ENCODE assay signal across 16 cellular contexts in the genomic region with DNA sequence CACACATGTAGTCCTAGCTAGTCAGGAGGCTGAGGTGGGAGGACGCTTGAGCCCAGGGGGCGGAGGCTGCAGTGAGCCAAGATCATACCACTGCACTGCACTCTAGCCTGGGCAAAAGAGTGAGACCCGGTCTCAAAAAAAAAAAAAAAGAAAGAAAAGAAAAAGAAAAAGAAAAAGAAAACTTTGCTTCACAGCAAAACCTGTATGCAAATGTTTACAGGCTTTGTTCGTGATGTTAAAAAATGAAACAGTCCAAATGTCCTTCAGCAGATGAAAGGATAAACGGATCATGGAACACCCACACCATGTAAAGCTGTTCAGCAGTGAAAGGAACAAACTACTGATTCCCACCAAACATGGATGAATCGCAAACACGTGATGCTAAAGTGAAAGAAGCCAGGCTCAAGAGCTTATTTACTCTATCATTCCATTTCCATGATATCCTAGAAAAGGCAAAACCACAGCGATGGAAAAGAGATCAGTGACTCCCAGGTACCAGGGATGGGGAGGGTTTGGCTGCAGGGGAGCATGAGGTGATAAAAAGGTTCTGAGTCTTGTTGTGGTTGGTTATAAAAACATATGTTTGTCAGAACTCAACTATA. TPM values are rescaled to one million over a fixed set of nuclear protein-coding genes. Genes with fewer than 3 reads are reported as not detected.
A peak's percentile ranks its signal among the peaks of the same experiment; 100 is the strongest.
DNase-seq lines count a peak whose midpoint lies in the region; ATAC-seq, FAIRE-seq and TF ChIP-seq lines count a peak whose summit lies in the region.
"Had no signal": no experiment of that assay in that cellular context is flagged by ENCODE, and none has a peak within 500 bp of the region (broad histone marks: within the 10 kb centered on the region; RNA-seq: fewer than 3 reads in every experiment).

No MANE protein-coding gene starts in this region.

- no peak for TF ChIP-seq POLR2A in H54 (IDR thresholded peaks at IDR 0.05; ENCODE audit: low read depth, low read length)
- no peak for TF ChIP-seq POLR2A in suprapubic skin (IDR thresholded peaks at IDR 0.05)

- peaks cover 15% of the 10 kb centered on the region for H3K4me1 ChIP-seq in suprapubic skin

- H3K27me3 ChIP-seq in suprapubic skin, result no peaks in the 10 kb centered on the region
- H3K27me3 ChIP-seq: MG63, right atrium auricular region had no signal

- 86% methylated on average over 8 of the region's 8 CpGs for WGBS in suprapubic skin

- TF ChIP-seq CTCF in foreskin fibroblast (IDR thresholded peaks at IDR 0.05; ENCODE audit: low read depth, low read length), result no peak
- no peak for TF ChIP-seq CTCF in suprapubic skin (IDR thresholded peaks at IDR 0.05)

- DNase-seq in H54 (ENCODE audit: insufficient read length, low spot score) (no peak), amniotic epithelial cell (ENCODE audit: low read depth) (peak; percentile 97), foreskin fibroblast (peak; percentile 53 to 77), stromal cell of bone marrow (ENCODE audit: low read depth) (peak; percentile 65), suprapubic skin (ENCODE audit: low spot score in 2 of 2) (no peak)
- DNase-seq: activated gamma-delta T cell; effector memory CD4-positive, alpha-beta T cell; GOT3; left ventricle myocardium inferior; MG63; stimulated activated CD4-positive, alpha-beta T cell treated with anti-CD3 and anti-CD28 coated beads, Interleukin-2, amount 100 ng/mL, for 48 hours had no signal

- FAIRE-seq in H54 (lab: Jason Lieb, UNC), result peak; percentile 27

- TF ChIP-seq EP300 in suprapubic skin (IDR thresholded peaks at IDR 0.05), result no peak

- ATAC-seq in GM19328 (IDR thresholded peaks at IDR 0.05; ENCODE audit: unreplicated experiment) (no peak), HG03045 (IDR thresholded peaks at IDR 0.05; ENCODE audit: unreplicated experiment) (no peak)
- ATAC-seq: stimulated activated effector memory CD8-positive, alpha-beta T cell treated with anti-CD3 and anti-CD28 coated beads, Interleukin-12 subunit alpha, Interleukin-12 subunit beta, amount 100 ng/mL, for 72 hours had no signal

- no peaks in the 10 kb centered on the region for H3K36me3 ChIP-seq in suprapubic skin
- H3K36me3 ChIP-seq: MG63, right atrium auricular region had no signal

- H3K9me3 ChIP-seq in suprapubic skin, result no peaks in the 10 kb centered on the region
- H3K9me3 ChIP-seq: left ventricle myocardium inferior, MG63, right atrium auricular region had no signal

- H3K27ac ChIP-seq in suprapubic skin, result no peak overlapping the region
- H3K27ac ChIP-seq: left ventricle myocardium inferior, right atrium auricular region, VCaP had no signal

- no peak overlapping the region for H3K4me3 ChIP-seq in foreskin fibroblast (ENCODE audit: low read depth in 1 of 2, low read length in 2 of 2)
- no peak overlapping the region for H3K4me3 ChIP-seq in suprapubic skin
- H3K4me3 ChIP-seq: left ventricle myocardium inferior, MG63, right atrium auricular region had no signal

RNA-seq across cellular contexts. Expression of gene LRRC20, which starts 15.1 kb away (rescaled TPM):
- 1 to 10 TPM; 2.4 to 6.5 (median 2.8) TPM for total RNA-seq in suprapubic skin

RNA-seq across cellular contexts. Expression of gene EIF4EBP2, which starts 36.6 kb away (rescaled TPM):
- total RNA-seq in suprapubic skin, result 10 to 100 TPM; 71.7 to 91.6 (median 77.1) TPM

Comparison
In these comparisons a context has a peak if more than half of its experiments do, and no peak if none do; other contexts are left out.
1. DNase-seq: peak in amniotic epithelial cell (single experiment), foreskin fibroblast (2 of 2) and stromal cell of bone marrow (single experiment); none in H54 (single experiment) and suprapubic skin (0 of 2).